ENCODE assay signal across 25 cellular contexts in the genomic region with DNA sequence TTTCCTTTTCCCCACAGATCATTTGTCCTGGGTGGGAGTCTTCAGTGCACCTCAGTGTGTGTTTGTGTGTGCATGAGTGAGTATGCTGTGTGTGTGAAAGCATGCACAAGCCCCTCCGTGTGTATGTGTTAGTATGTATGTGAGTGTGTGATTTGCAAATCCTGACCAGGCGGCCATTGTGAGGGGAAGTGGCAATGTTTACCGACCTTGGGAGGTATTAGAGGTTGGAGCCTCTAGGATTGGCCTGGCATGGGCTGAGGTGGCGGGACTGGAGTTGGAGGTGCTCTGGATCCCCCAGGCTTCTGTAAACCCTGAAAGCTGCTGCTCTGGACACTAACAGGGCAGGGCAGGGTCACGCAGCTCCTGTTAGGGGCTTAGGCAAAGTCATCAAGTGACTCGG.
"Had no signal": no experiment of that assay in that cellular context is flagged by ENCODE, and none has a peak within 500 bp of the region (broad histone marks: within the 10 kb centered on the region; RNA-seq: fewer than 3 reads in every experiment).

No MANE protein-coding gene starts in this region.

- H3K4me3 Mint-ChIP-seq: activated CD8-positive, alpha-beta T cell treated with anti-CD3 and anti-CD28 coated beads for 36 hours; activated naive CD4-positive, alpha-beta T cell treated with anti-CD3 and anti-CD28 coated beads, Interleukin-2, amount 50 U/mL, for 24 hours; activated T-helper 1 cell treated with anti-CD3 and anti-CD28 coated beads, Interleukin-12 subunit alpha, Interleukin-12 subunit beta, Interleukin-2, Interleukin-4 antibody, amounts not matched to agents 30 ng/mL and 10 ng/mL and 1 ng/mL, durations not matched to agents 14 hours and 24 hours and 36 hours; T-cell had no signal

- H3K27ac Mint-ChIP-seq: activated CD8-positive, alpha-beta T cell treated with anti-CD3 and anti-CD28 coated beads for 36 hours; activated naive CD4-positive, alpha-beta T cell treated with anti-CD3 and anti-CD28 coated beads, Interleukin-2, amount 50 U/mL, for 24 hours; activated T-helper 1 cell treated with anti-CD3 and anti-CD28 coated beads, Interleukin-12 subunit alpha, Interleukin-12 subunit beta, Interleukin-2, Interleukin-4 antibody, amounts not matched to agents 30 ng/mL and 10 ng/mL and 1 ng/mL, durations not matched to agents 14 hours and 24 hours and 36 hours; T-cell had no signal

- H3K4me1 Mint-ChIP-seq: activated naive CD4-positive, alpha-beta T cell treated with anti-CD3 and anti-CD28 coated beads, Interleukin-2, amount 50 U/mL, for 24 hours; T-cell had no signal

- DNase-seq: activated CD4-positive, alpha-beta T cell treated with anti-CD3 and anti-CD28 coated beads for 4 hours; activated CD8-positive, alpha-beta memory T cell treated with anti-CD3 and anti-CD28 coated beads, Interleukin-2, amount 50 U/mL, for 4 hours; activated CD8-positive, alpha-beta T cell treated with anti-CD3 and anti-CD28 coated beads for 36 hours; activated effector memory CD4-positive, alpha-beta T cell treated with Interleukin-2 at 50 U/mL for 16 hours; activated naive CD4-positive, alpha-beta T cell; activated T-cell treated with anti-CD3 and anti-CD28 coated beads, Interleukin-2, amount 50 U/mL, for 1 hour; aorta; body of pancreas; MG63; NCI-H1105; NCI-H1436; NCI-H2029 treated with DMSO at 0.1 percent for 48 hours; NCI-H345; NCI-H510A; NCI-H526 treated with DMSO at 0.1 percent for 48 hours; NK-92 treated with Interleukin-12 subunit alpha and Interleukin-12 subunit beta, amount 100 ng/mL, for 24 hours; T-cell; T-helper 2 cell; T1000 had no signal

- H3K9me3 ChIP-seq: body of pancreas, MG63 had no signal

- H3K4me3 ChIP-seq: body of pancreas, MG63, SK-N-MC had no signal

- H3K27me3 Mint-ChIP-seq: activated naive CD4-positive, alpha-beta T cell treated with anti-CD3 and anti-CD28 coated beads, Interleukin-2, amount 50 U/mL, for 24 hours had no signal

- H3K36me3 ChIP-seq: MG63 had no signal

- H3K4me1 ChIP-seq: body of pancreas had no signal

- H3K36me3 Mint-ChIP-seq: activated naive CD4-positive, alpha-beta T cell treated with anti-CD3 and anti-CD28 coated beads, Interleukin-2, amount 50 U/mL, for 24 hours; T-cell had no signal

- ATAC-seq: activated CD4-positive, CD25-positive, alpha-beta regulatory T cell treated with anti-CD3 and anti-CD28 coated beads, Interleukin-2, amount 50 U/mL, for 24 hours; activated CD8-positive, alpha-beta T cell treated with anti-CD3 and anti-CD28 coated beads for 36 hours; Panc1; Right ventricle myocardium inferior; T-cell had no signal

- H3K27ac ChIP-seq: body of pancreas had no signal

- H3K9me3 Mint-ChIP-seq: activated CD8-positive, alpha-beta T cell treated with anti-CD3 and anti-CD28 coated beads for 36 hours; activated naive CD4-positive, alpha-beta T cell treated with anti-CD3 and anti-CD28 coated beads, Interleukin-2, amount 50 U/mL, for 24 hours; activated T-helper 1 cell treated with anti-CD3 and anti-CD28 coated beads, Interleukin-12 subunit alpha, Interleukin-12 subunit beta, Interleukin-2, Interleukin-4 antibody, amounts not matched to agents 30 ng/mL and 10 ng/mL and 1 ng/mL, durations not matched to agents 14 hours and 24 hours and 36 hours; T-cell had no signal

- H3K27me3 ChIP-seq: body of pancreas, MG63 had no signal
